ENCODE assay signal across 8 cellular contexts in genomic region chr21:36260030-36260787, GRCh38. TPM values are rescaled to one million over a fixed set of nuclear protein-coding genes. Genes with fewer than 3 reads are reported as not detected.
DNase-seq lines count a peak whose midpoint lies in the region; ATAC-seq and TF ChIP-seq lines count a peak whose summit lies in the region.

No MANE protein-coding gene starts in this region.

- H3K79me2 ChIP-seq in DOHH2 (ENCODE audit: control insufficient read depth, low read length) (no peaks in the 10 kb centered on the region), neural progenitor cell (ENCODE audit: low read depth) (no peaks in the 10 kb centered on the region)

- H3K4me1 ChIP-seq in DOHH2 (ENCODE audit: control insufficient read depth, low read length) = peaks cover 63% of the 10 kb centered on the region
- H3K4me1 ChIP-seq in neural progenitor cell = no peaks in the 10 kb centered on the region

- H3K27ac ChIP-seq in DOHH2 (ENCODE audit: low read depth, low read length) (peak overlapping the region; percentile 85), neural progenitor cell (no peak overlapping the region)

- H3K27me3 ChIP-seq in DOHH2 (ENCODE audit: control insufficient read depth, low read length) = no peaks in the 10 kb centered on the region
- no peaks in the 10 kb centered on the region for H3K27me3 ChIP-seq in neural progenitor cell

- peak overlapping the region; percentile 70 for H3K4me3 Mint-ChIP-seq in activated T-helper 1 cell treated with anti-CD3 and anti-CD28 coated beads, Interleukin-12 subunit alpha, Interleukin-12 subunit beta, Interleukin-2, Interleukin-4 antibody, amounts not matched to agents 30 ng/mL and 10 ng/mL and 1 ng/mL, durations not matched to agents 14 hours and 24 hours and 36 hours
- H3K4me3 Mint-ChIP-seq in neural progenitor cell = peak overlapping the region; percentile 33

- H3K4me2 ChIP-seq in DOHH2 (ENCODE audit: low read length) = peak overlapping the region; percentile 99
- H3K4me2 ChIP-seq in neural progenitor cell = no peak overlapping the region

- ATAC-seq in HG03135 (IDR thresholded peaks at IDR 0.05; ENCODE audit: unreplicated experiment) (peak; percentile 52), GM21526 (IDR thresholded peaks at IDR 0.05; ENCODE audit: low FRiP score, unreplicated experiment) (no peak), GM18519 (IDR thresholded peaks at IDR 0.05; ENCODE audit: low FRiP score, unreplicated experiment) (no peak)

- no peaks in the 10 kb centered on the region for H3K9me3 ChIP-seq in DOHH2 (ENCODE audit: control insufficient read depth, insufficient read depth, low read length)
- no peaks in the 10 kb centered on the region for H3K9me3 ChIP-seq in neural progenitor cell (ENCODE audit: low read depth)

- no peak overlapping the region for H2AFZ ChIP-seq in neural progenitor cell (replicated peaks)

- H4K20me1 ChIP-seq in DOHH2 (ENCODE audit: control insufficient read depth, insufficient read depth, low read depth, low read length) = no peaks in the 10 kb centered on the region
- H4K20me1 ChIP-seq in neural progenitor cell (ENCODE audit: low read depth) = no peaks in the 10 kb centered on the region

- no peak overlapping the region for H3K9ac ChIP-seq in neural progenitor cell

- peaks cover 9% of the 10 kb centered on the region for H3K36me3 Mint-ChIP-seq in activated T-helper 1 cell treated with anti-CD3 and anti-CD28 coated beads, Interleukin-12 subunit alpha, Interleukin-12 subunit beta, Interleukin-2, Interleukin-4 antibody, amounts not matched to agents 30 ng/mL and 10 ng/mL and 1 ng/mL, durations not matched to agents 14 hours and 24 hours and 36 hours (ENCODE audit: low read depth)
- H3K36me3 Mint-ChIP-seq in neural progenitor cell = peaks cover 14% of the 10 kb centered on the region

- H3K9me3 Mint-ChIP-seq in activated T-helper 1 cell treated with anti-CD3 and anti-CD28 coated beads, Interleukin-12 subunit alpha, Interleukin-12 subunit beta, Interleukin-2, Interleukin-4 antibody, amounts not matched to agents 30 ng/mL and 10 ng/mL and 1 ng/mL, durations not matched to agents 14 hours and 24 hours and 36 hours = no peaks in the 10 kb centered on the region
- no peaks in the 10 kb centered on the region for H3K9me3 Mint-ChIP-seq in neural progenitor cell

- peak overlapping the region; percentile 53 for H3K27ac Mint-ChIP-seq in activated T-helper 1 cell treated with anti-CD3 and anti-CD28 coated beads, Interleukin-12 subunit alpha, Interleukin-12 subunit beta, Interleukin-2, Interleukin-4 antibody, amounts not matched to agents 30 ng/mL and 10 ng/mL and 1 ng/mL, durations not matched to agents 14 hours and 24 hours and 36 hours
- peak overlapping the region; percentile 74 for H3K27ac Mint-ChIP-seq in neural progenitor cell

- intact Hi-C loops in activated T-helper 1 cell treated with anti-CD3 and anti-CD28 coated beads, Interleukin-12 subunit alpha, Interleukin-12 subunit beta, Interleukin-2, Interleukin-4 antibody, amounts not matched to agents 30 ng/mL and 10 ng/mL and 1 ng/mL, durations not matched to agents 14 hours and 24 hours and 36 hours (cut with micrococcal nuclease) = loop anchor here (1.0 kb wide), 2 partner anchors 60 to 71 kb away; partner anchors contain the start of gene MORC3

- H3K4me3 ChIP-seq in DOHH2 (ENCODE audit: low read length) = peak overlapping the region; percentile 78
- peak overlapping the region; percentile 65 for H3K4me3 ChIP-seq in fibroblast of the aortic adventitia (ENCODE audit: low read depth, low read length)
- H3K4me3 ChIP-seq in neural progenitor cell = no peak overlapping the region

- DNase-seq in NOMO-1 (lab: John Stamatoyannopoulos, UW; ENCODE audit: unreplicated experiment in 2 of 2) (peak; percentile 23 to 70), fibroblast of the aortic adventitia (ENCODE audit: low read depth) (peak; percentile 86), neural progenitor cell (ENCODE audit: low spot score) (peak; percentile 37)
- DNase-seq in activated T-helper 1 cell treated with anti-CD3 and anti-CD28 coated beads, Interleukin-12 subunit alpha, Interleukin-12 subunit beta, Interleukin-2, Interleukin-4 antibody, amounts not matched to agents 30 ng/mL and 10 ng/mL and 1 ng/mL, durations not matched to agents 14 hours and 24 hours and 36 hours (ENCODE audit: low spot score) = peak; percentile 31

- H3K36me3 ChIP-seq in DOHH2 (ENCODE audit: control insufficient read depth, low read length) (no peaks in the 10 kb centered on the region), neural progenitor cell (no peaks in the 10 kb centered on the region)

- H3F3A ChIP-seq in DOHH2 (ENCODE audit: control insufficient read depth, insufficient read depth) (peaks cover 18% of the 10 kb centered on the region), neural progenitor cell (ENCODE audit: low read depth) (no peaks in the 10 kb centered on the region)

- peaks cover 19% of the 10 kb centered on the region for H3K4me1 Mint-ChIP-seq in activated T-helper 1 cell treated with anti-CD3 and anti-CD28 coated beads, Interleukin-12 subunit alpha, Interleukin-12 subunit beta, Interleukin-2, Interleukin-4 antibody, amounts not matched to agents 30 ng/mL and 10 ng/mL and 1 ng/mL, durations not matched to agents 14 hours and 24 hours and 36 hours (ENCODE audit: low read depth)
- peaks cover 13% of the 10 kb centered on the region for H3K4me1 Mint-ChIP-seq in neural progenitor cell

- TF ChIP-seq CTCF in DOHH2 (IDR thresholded peaks at IDR 0.05; ENCODE audit: low read depth, low read length, poor library complexity, severe bottlenecking) (peak; percentile 89), fibroblast of the aortic adventitia (IDR thresholded peaks at IDR 0.05; ENCODE audit: insufficient read depth, low read length) (peak; percentile 76), neural progenitor cell (IDR thresholded peaks at IDR 0.05) (peak; percentile 79)

- no peaks in the 10 kb centered on the region for H3K27me3 Mint-ChIP-seq in activated T-helper 1 cell treated with anti-CD3 and anti-CD28 coated beads, Interleukin-12 subunit alpha, Interleukin-12 subunit beta, Interleukin-2, Interleukin-4 antibody, amounts not matched to agents 30 ng/mL and 10 ng/mL and 1 ng/mL, durations not matched to agents 14 hours and 24 hours and 36 hours (ENCODE audit: insufficient read depth)
- no peaks in the 10 kb centered on the region for H3K27me3 Mint-ChIP-seq in neural progenitor cell (ENCODE audit: insufficient read depth, low read depth)

- no peaks in the 10 kb centered on the region for H3K9me2 ChIP-seq in DOHH2 (replicated peaks; ENCODE audit: control insufficient read depth, low read length)

RNA-seq across cellular contexts. Expression of gene MORC3, which starts 59.8 kb away (rescaled TPM):
- total RNA-seq in activated T-helper 1 cell treated with anti-CD3 and anti-CD28 coated beads, Interleukin-12 subunit alpha, Interleukin-12 subunit beta, Interleukin-2, Interleukin-4 antibody, amounts not matched to agents 30 ng/mL and 10 ng/mL and 1 ng/mL, durations not matched to agents 14 hours and 24 hours and 36 hours = 22.1 and 23.5 TPM in 2 replicates
- total RNA-seq in fibroblast of the aortic adventitia (ENCODE audit: low replicate concordance) (19.5 and 38.1 TPM in 2 replicates), neural progenitor cell (ENCODE audit: low replicate concordance) (43.6 and 68.7 TPM in 2 replicates)

Comparison
In these comparisons a context has a peak if more than half of its experiments do, and no peak if none do; other contexts are left out.
1. DNase-seq: peak in every context shown above with its lines; median percentile 86 in fibroblast of the aortic adventitia; 46 in NOMO-1; 37 in neural progenitor cell; 31 in activated T-helper 1 cell treated with anti-CD3 and anti-CD28 coated beads, Interleukin-12 subunit alpha, Interleukin-12 subunit beta, Interleukin-2, Interleukin-4 antibody, amounts not matched to agents 30 ng/mL and 10 ng/mL and 1 ng/mL, durations not matched to agents 14 hours and 24 hours and 36 hours.